Comparison of ENCODE assay signal across 19 cellular contexts in the genomic region with DNA sequence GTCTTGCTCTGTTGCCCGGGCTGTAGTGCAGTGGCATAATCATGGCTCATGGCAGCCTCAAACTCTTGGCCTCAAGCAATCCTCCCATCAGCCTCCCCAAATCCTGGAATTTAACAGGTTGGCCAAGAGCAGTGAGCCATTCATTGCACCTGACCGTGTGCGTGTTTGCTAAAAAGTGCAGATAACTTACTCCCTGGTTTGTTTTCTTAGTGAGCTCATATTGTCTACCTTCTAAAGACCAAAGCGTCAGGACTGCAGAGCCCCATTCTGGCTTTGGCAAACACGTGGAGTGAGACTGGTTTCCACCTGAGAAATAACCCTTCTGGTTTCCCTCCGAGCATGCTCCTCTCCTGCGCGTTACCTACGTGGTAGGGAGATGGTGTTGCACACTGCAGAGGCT. TPM values are rescaled to one million over a fixed set of nuclear protein-coding genes. Genes with fewer than 3 reads are reported as not detected.
"Had no signal": no experiment of that assay in that cellular context is flagged by ENCODE, and none has a peak within 500 bp of the region (broad histone marks: within the 10 kb centered on the region; RNA-seq: fewer than 3 reads in every experiment).

No MANE protein-coding gene starts in this region.

- H3K4me1 ChIP-seq: uterus had no signal

- DNase-seq: activated CD4-positive, alpha-beta T cell treated with anti-CD3 and anti-CD28 coated beads, Interleukin-2, amount 50 U/mL, for 4 hours; activated CD4-positive, CD25-positive, alpha-beta regulatory T cell treated with anti-CD3 and anti-CD28 coated beads, Interleukin-2, amount 50 U/mL, for 72 hours; activated gamma-delta T cell; activated T-cell treated with anti-CD3 and anti-CD28 coated beads, Interleukin-2, amount 50 U/mL, for 48 hours; central memory CD4-positive, alpha-beta T cell; cortex of kidney; effector memory CD8-positive, alpha-beta T cell; hypothalamus; mucosa of descending colon; natural killer cell; occipital lobe; sigmoid colon; stimulated activated CD4-positive, alpha-beta T cell treated with anti-CD3 and anti-CD28 coated beads, Interleukin-12 subunit alpha, Interleukin-12 subunit beta, amount 100 ng/mL, for 4 hours; stimulated activated naive CD4-positive, alpha-beta T cell; uterus had no signal

- H3K27me3 ChIP-seq: sigmoid colon, uterus had no signal

- H3K9me3 Mint-ChIP-seq: effector memory CD8-positive, alpha-beta T cell; natural killer cell had no signal

- H3K4me3 Mint-ChIP-seq: effector memory CD8-positive, alpha-beta T cell; natural killer cell had no signal

- H3K27ac Mint-ChIP-seq: effector memory CD8-positive, alpha-beta T cell; natural killer cell had no signal

- H3K4me3 ChIP-seq: lung, mucosa of descending colon, sigmoid colon, thoracic aorta, uterus had no signal

- H3K9me3 ChIP-seq: mucosa of descending colon, sigmoid colon, thoracic aorta, uterus had no signal

- H3K4me1 Mint-ChIP-seq: natural killer cell had no signal

- H3K36me3 Mint-ChIP-seq: natural killer cell had no signal

- H3K36me3 ChIP-seq: sigmoid colon, thoracic aorta, uterus had no signal

- ATAC-seq: effector memory CD8-positive, alpha-beta T cell; mucosa of descending colon; natural killer cell had no signal

- H3K27ac ChIP-seq: sigmoid colon, thoracic aorta, uterus had no signal

RNA-seq across cellular contexts. Expression of a gene that starts 32.2 kb away (rescaled TPM):
- total RNA-seq: epithelial cell of proximal tubule, lung, mucosa of descending colon, natural killer cell, occipital lobe, pulmonary artery endothelial cell, sigmoid colon, thoracic aorta, uterus had no signal
